In the genomic region with DNA sequence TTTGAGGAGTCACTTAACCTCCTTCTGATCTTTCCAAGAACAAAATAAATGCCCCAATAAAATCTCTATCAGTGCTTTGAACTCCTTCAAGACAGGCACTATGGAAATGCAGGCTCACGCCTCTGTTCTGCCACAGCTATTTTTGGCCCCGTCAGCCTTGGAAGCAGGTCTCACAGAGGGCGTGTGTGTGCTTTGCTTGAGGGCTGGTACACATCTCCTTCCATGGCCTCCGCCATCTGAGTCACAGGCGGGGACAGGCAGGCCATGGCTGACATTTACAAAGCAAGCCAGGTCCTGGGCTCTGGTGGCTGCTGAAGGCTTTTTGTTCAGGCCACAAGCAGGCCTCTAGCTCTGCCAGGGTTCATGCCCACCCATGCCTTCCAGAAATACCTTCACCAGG, we compare ENCODE assay signal across 16 cellular contexts. TPM values are rescaled to one million over a fixed set of nuclear protein-coding genes. Genes with fewer than 3 reads are reported as not detected.
DNase-seq lines count a peak whose midpoint lies in the region; ATAC-seq and TF ChIP-seq lines count a peak whose summit lies in the region.
"Had no signal": no experiment of that assay in that cellular context is flagged by ENCODE, and none has a peak within 500 bp of the region (broad histone marks: within the 10 kb centered on the region; RNA-seq: fewer than 3 reads in every experiment).

No MANE protein-coding gene starts in this region.

- H3K4me1 ChIP-seq in gastroesophageal sphincter, result peaks cover 0 to 47% (median 3%) of the 10 kb centered on the region in 3 donors
- H3K4me1 ChIP-seq in gastrocnemius medialis, result peaks cover 0 to 11% of the 10 kb centered on the region in 2 donors
- H3K4me1 ChIP-seq: Caco-2 had no signal

- H3K9me3 ChIP-seq in gastroesophageal sphincter, result no peaks in the 10 kb centered on the region
- H3K9me3 ChIP-seq in gastrocnemius medialis, result no peaks in the 10 kb centered on the region
- H3K9me3 ChIP-seq: Caco-2 had no signal

- peak; percentile 76 for ATAC-seq in gastroesophageal sphincter
- ATAC-seq in left ventricle myocardium superior, result peak; percentile 92
- peak; percentile 81 to 93 for ATAC-seq in gastrocnemius medialis
- ATAC-seq in T-cell (replicated peaks in 1 of 4), result no peak
- ATAC-seq in HG03520 (IDR thresholded peaks at IDR 0.05; ENCODE audit: unreplicated experiment), result no peak

- H3K27me3 ChIP-seq in gastroesophageal sphincter (no peaks in the 10 kb centered on the region), gastrocnemius medialis (no peaks in the 10 kb centered on the region)

- H3K4me1 Mint-ChIP-seq in T-cell, result no peaks in the 10 kb centered on the region

- TF ChIP-seq POLR2A in gastroesophageal sphincter (IDR thresholded peaks at IDR 0.05) (no peak), gastrocnemius medialis (IDR thresholded peaks at IDR 0.05) (no peak)

- H3K4me3 ChIP-seq in gastroesophageal sphincter (no peak overlapping the region), gastrocnemius medialis (no peak overlapping the region)
- H3K4me3 ChIP-seq: PC-9 had no signal

- peaks cover 7 to 16% of the 10 kb centered on the region in 2 donors for H3K27me3 Mint-ChIP-seq in T-cell

- DNase-seq in left ventricle myocardium superior, result peak; percentile 49
- peak; percentile 36 to 43 for DNase-seq in gastrocnemius medialis
- DNase-seq in NCI-H226, result no peak
- DNase-seq in T-cell, result no peak
- no peak for DNase-seq in inferior parietal cortex (ENCODE audit: extremely low spot score)
- DNase-seq: Caco-2, DMS153, EL, KG1, NCI-H1436 treated with DMSO at 0.1 percent for 48 hours, NCI-H2029 treated with DMSO at 0.1 percent for 48 hours, NCI-H510A treated with DMSO at 0.1 percent for 48 hours, NCI-H82, PC-9 had no signal

- H3K4me3 Mint-ChIP-seq in T-cell, result no peak overlapping the region

- no peak for TF ChIP-seq EP300 in gastroesophageal sphincter (IDR thresholded peaks at IDR 0.05)

- WGBS in gastroesophageal sphincter (ENCODE audit: low coverage in 1 of 2), 2 donors, result no CpG with 5 or more reads among the region's 5 CpGs

- POLR2A ChIA-PET in T-cell (lab: Charles Lee), result no interaction called here

- H3K9me3 Mint-ChIP-seq in T-cell, result no peaks in the 10 kb centered on the region

- in situ Hi-C loops in gastrocnemius medialis (cut with MboI; ENCODE audit: low sequenced_read_pairs in 4 of 4), result no loop called here

- H3K27ac ChIP-seq in gastroesophageal sphincter (peak overlapping the region; percentile 30 to 84 (median 78)), gastrocnemius medialis (peak overlapping the region in 2 of 4 donors; percentile 18 to 74)
- H3K27ac ChIP-seq: PC-9 had no signal

- intact Hi-C loops in left ventricle myocardium superior (cut with micrococcal nuclease), result no loop called here
- intact Hi-C loops in gastrocnemius medialis (cut with DNase I; ENCODE audit: low total_unique reads), result no loop called here

- no peak for TF ChIP-seq CTCF in gastroesophageal sphincter (IDR thresholded peaks at IDR 0.05)
- no peak for TF ChIP-seq CTCF in gastrocnemius medialis (IDR thresholded peaks at IDR 0.05 in 4 of 5, conservative IDR thresholded peaks at IDR 0.05 in 1 of 5)

- no peaks in the 10 kb centered on the region for H3K36me3 Mint-ChIP-seq in T-cell

- peaks cover 0 to 74% of the 10 kb centered on the region in 2 donors for H3K36me3 ChIP-seq in gastroesophageal sphincter
- H3K36me3 ChIP-seq in gastrocnemius medialis, result no peaks in the 10 kb centered on the region

- no peak overlapping the region for H3K27ac Mint-ChIP-seq in T-cell

- CTCF ChIA-PET in T-cell (lab: Charles Lee), result no interaction called here

RNA-seq across cellular contexts. Expression of gene PRIMA1, which starts 16.0 kb away (rescaled TPM):
- total RNA-seq in gastroesophageal sphincter, result 10 to 100 TPM; 14.0 to 28.8 (median 16.4) TPM
- total RNA-seq in left ventricle myocardium superior, result 7.9 TPM
- 1 to 10 TPM in 1 of 4 donors, under 1 TPM in 2, not detected in 1; 0.09 to 1.0 (median 0.16) TPM for total RNA-seq in gastrocnemius medialis
- total RNA-seq in T-cell, result not detected
- total RNA-seq: PC-9 had no signal

Comparison
In these comparisons a context has a peak if more than half of its experiments do, and no peak if none do; other contexts are left out.
1. ATAC-seq: peak in gastroesophageal sphincter (single experiment), left ventricle myocardium superior (single experiment) and gastrocnemius medialis (2 of 2); none in T-cell (0 of 4) and HG03520 (single experiment).
2. DNase-seq: peak in left ventricle myocardium superior (single experiment) and gastrocnemius medialis (2 of 2); none in NCI-H226 (single experiment), T-cell (0 of 34) and inferior parietal cortex (single experiment).